ENCODE assay signal across 21 cellular contexts in the genomic region with DNA sequence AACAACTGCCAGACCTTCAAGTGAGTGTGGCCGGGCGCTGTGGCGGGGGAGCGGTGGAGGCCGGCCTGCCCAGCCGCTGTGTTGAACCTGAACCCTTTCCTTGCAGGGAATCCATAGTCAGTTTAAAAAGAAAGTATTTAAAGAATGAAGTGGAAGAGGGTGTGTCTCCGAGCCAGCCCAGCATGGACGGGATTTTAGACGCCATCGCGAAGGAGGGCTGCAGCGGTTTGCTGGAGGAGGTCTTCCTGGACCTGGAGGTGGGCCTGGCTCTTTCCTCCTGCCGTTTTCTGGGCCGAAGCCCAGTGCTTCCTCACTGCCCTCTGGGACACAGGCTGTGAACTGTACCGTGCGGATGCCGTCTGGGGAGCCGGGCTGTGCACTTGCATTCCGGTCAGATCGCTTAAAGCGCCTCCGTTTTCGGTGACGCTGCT. TPM values are rescaled to one million over a fixed set of nuclear protein-coding genes. Genes with fewer than 3 reads are reported as not detected.
DNase-seq lines count a peak whose midpoint lies in the region; ATAC-seq and TF ChIP-seq lines count a peak whose summit lies in the region.
"Had no signal": no experiment of that assay in that cellular context is flagged by ENCODE, and none has a peak within 500 bp of the region (broad histone marks: within the 10 kb centered on the region; RNA-seq: fewer than 3 reads in every experiment).

No MANE protein-coding gene starts in this region.

- no peak overlapping the region for H3K9ac ChIP-seq in endodermal cell (ENCODE audit: extremely low read depth, low read length, poor library complexity, severe bottlenecking)

- no peak for DNase-seq in activated T-cell treated with anti-CD3 and anti-CD28 coated beads, Interleukin-2, amount 50 U/mL, for 72 hours
- no peak for DNase-seq in activated T-cell treated with anti-CD3 and anti-CD28 coated beads, Interleukin-2, amount 50 U/mL, for 48 hours
- peak; percentile 22 for DNase-seq in endodermal cell
- no peak for DNase-seq in glomerular visceral epithelial cell (ENCODE audit: extremely low spot score)
- DNase-seq: ACHN; activated CD8-positive, alpha-beta memory T cell treated with anti-CD3 and anti-CD28 coated beads for 24 hours; C1 segment of cervical spinal cord; cortex of kidney; DMS153; GF-D8; hippocampal formation; NCI-H1105; NCI-H524; SHP77 treated with DMSO at 0.1 percent for 48 hours; substantia nigra had no signal

- no peaks in the 10 kb centered on the region for H3K27me3 Mint-ChIP-seq in activated T-cell treated with anti-CD3 and anti-CD28 coated beads, Interleukin-2, amount 50 U/mL, for 72 hours (ENCODE audit: low read depth)
- H3K27me3 Mint-ChIP-seq in IgD-negative memory B cell = no peaks in the 10 kb centered on the region
- H3K27me3 Mint-ChIP-seq in endodermal cell (ENCODE audit: insufficient read depth) = no peaks in the 10 kb centered on the region
- H3K27me3 Mint-ChIP-seq in stimulated activated memory B cell treated with anti-CD40 and anti-IgM and Interleukin-4, amounts not matched to agents 10 μg/mL and 1 μg/mL and 100 μg/mL, for 72 hours = no peaks in the 10 kb centered on the region

- H3K9me3 ChIP-seq in endodermal cell (ENCODE audit: control insufficient read depth, low read length) = no peaks in the 10 kb centered on the region
- H3K9me3 ChIP-seq: HAP-1 had no signal

- H3K27ac ChIP-seq in endodermal cell (ENCODE audit: low read depth, low read length) = no peak overlapping the region

- H3K36me3 ChIP-seq in endodermal cell (ENCODE audit: control insufficient read depth, insufficient read depth, low read length) = peaks cover 24% of the 10 kb centered on the region

- ATAC-seq in activated T-cell treated with anti-CD3 and anti-CD28 coated beads, Interleukin-2, amount 50 U/mL, for 72 hours (replicated peaks in 1 of 2) = no peak
- no peak for ATAC-seq in stimulated activated memory B cell treated with anti-CD40 and anti-IgM and Interleukin-4, amounts not matched to agents 10 μg/mL and 1 μg/mL and 100 μg/mL, for 72 hours
- ATAC-seq in GM19395 (IDR thresholded peaks at IDR 0.05; ENCODE audit: unreplicated experiment) = no peak
- ATAC-seq in GM21529 (IDR thresholded peaks at IDR 0.05; ENCODE audit: unreplicated experiment) = no peak

- H3K9me3 Mint-ChIP-seq in activated T-cell treated with anti-CD3 and anti-CD28 coated beads, Interleukin-2, amount 50 U/mL, for 72 hours = no peaks in the 10 kb centered on the region
- H3K9me3 Mint-ChIP-seq in IgD-negative memory B cell (peaks cover 0 to 2% (median 0%) of the 10 kb centered on the region in 3 donors), endodermal cell (no peaks in the 10 kb centered on the region)
- peaks cover 5% of the 10 kb centered on the region for H3K9me3 Mint-ChIP-seq in stimulated activated memory B cell treated with anti-CD40 and anti-IgM and Interleukin-4, amounts not matched to agents 10 μg/mL and 1 μg/mL and 100 μg/mL, for 72 hours
- H3K9me3 Mint-ChIP-seq: nephron had no signal

- no peaks in the 10 kb centered on the region for H3K4me1 ChIP-seq in endodermal cell (ENCODE audit: control insufficient read depth, insufficient read depth, low read length)
- H3K4me1 ChIP-seq: HAP-1 had no signal

- no peak overlapping the region for H3K4me3 ChIP-seq in endodermal cell (ENCODE audit: low read length)
- H3K4me3 ChIP-seq: HAP-1 had no signal

- peak overlapping the region; percentile 49 to 51 for H3K4me3 Mint-ChIP-seq in activated T-cell treated with anti-CD3 and anti-CD28 coated beads, Interleukin-2, amount 50 U/mL, for 72 hours
- H3K4me3 Mint-ChIP-seq in IgD-negative memory B cell (no peak overlapping the region), endodermal cell (no peak overlapping the region)
- H3K4me3 Mint-ChIP-seq in stimulated activated memory B cell treated with anti-CD40 and anti-IgM and Interleukin-4, amounts not matched to agents 10 μg/mL and 1 μg/mL and 100 μg/mL, for 72 hours = no peak overlapping the region
- H3K4me3 Mint-ChIP-seq: nephron had no signal

- H3K36me3 Mint-ChIP-seq in activated T-cell treated with anti-CD3 and anti-CD28 coated beads, Interleukin-2, amount 50 U/mL, for 72 hours (ENCODE audit: insufficient read depth in 2 of 2) = peaks cover 24 to 43% of the 10 kb centered on the region in 2 donors
- peaks cover 13% of the 10 kb centered on the region for H3K36me3 Mint-ChIP-seq in IgD-negative memory B cell
- H3K36me3 Mint-ChIP-seq in endodermal cell (ENCODE audit: low read depth) = peaks cover 57% of the 10 kb centered on the region
- peaks cover 94% of the 10 kb centered on the region for H3K36me3 Mint-ChIP-seq in stimulated activated memory B cell treated with anti-CD40 and anti-IgM and Interleukin-4, amounts not matched to agents 10 μg/mL and 1 μg/mL and 100 μg/mL, for 72 hours

- H3K27ac Mint-ChIP-seq in activated T-cell treated with anti-CD3 and anti-CD28 coated beads, Interleukin-2, amount 50 U/mL, for 72 hours = peak overlapping the region; percentile 66
- H3K27ac Mint-ChIP-seq in IgD-negative memory B cell (peak overlapping the region; percentile 75 to 77 (median 75)), endodermal cell (no peak overlapping the region)
- H3K27ac Mint-ChIP-seq in stimulated activated memory B cell treated with anti-CD40 and anti-IgM and Interleukin-4, amounts not matched to agents 10 μg/mL and 1 μg/mL and 100 μg/mL, for 72 hours = peak overlapping the region; percentile 39
- H3K27ac Mint-ChIP-seq: nephron had no signal

- peaks cover 68% of the 10 kb centered on the region for H3K4me1 Mint-ChIP-seq in activated T-cell treated with anti-CD3 and anti-CD28 coated beads, Interleukin-2, amount 50 U/mL, for 72 hours (ENCODE audit: low read depth)
- H3K4me1 Mint-ChIP-seq in IgD-negative memory B cell (peaks cover 8 to 10% (median 9%) of the 10 kb centered on the region in 3 donors), endodermal cell (no peaks in the 10 kb centered on the region)
- peaks cover 65% of the 10 kb centered on the region for H3K4me1 Mint-ChIP-seq in stimulated activated memory B cell treated with anti-CD40 and anti-IgM and Interleukin-4, amounts not matched to agents 10 μg/mL and 1 μg/mL and 100 μg/mL, for 72 hours
- H3K4me1 Mint-ChIP-seq: nephron had no signal

- no peak for TF ChIP-seq CTCF in endodermal cell (conservative IDR thresholded peaks at IDR 0.05)

- H3K27me3 ChIP-seq in endodermal cell (ENCODE audit: control insufficient read depth, insufficient read depth, low read length, poor library complexity, severe bottlenecking) = no peaks in the 10 kb centered on the region

- WGBS in endodermal cell (ENCODE audit: insufficient coverage in 1 of 2, insufficient read length in 1 of 2), 2 experiments = 96% methylated on average over 21 to 24 of the region's 24 CpGs

RNA-seq across cellular contexts. Expression of a gene that starts 19.1 kb away (rescaled TPM):
- 10 to 100 TPM; 60.1 to 78.2 TPM for total RNA-seq in activated T-cell treated with anti-CD3 and anti-CD28 coated beads, Interleukin-2, amount 50 U/mL, for 72 hours
- 25.8 TPM for polyA plus RNA-seq in IgD-negative memory B cell
- 10 to 100 TPM; 38.6 to 53.7 TPM for total RNA-seq in endodermal cell
- 41.4 TPM for polyA plus RNA-seq in endodermal cell (2013, experiment 1 of 2)
- 38.3 TPM for polyA plus RNA-seq in endodermal cell (2013, experiment 2 of 2)

Comparison
In these comparisons a context has a peak if more than half of its experiments do, and no peak if none do; other contexts are left out.
1. H3K4me3 Mint-ChIP-seq: peak in activated T-cell treated with anti-CD3 and anti-CD28 coated beads, Interleukin-2, amount 50 U/mL, for 72 hours (2 of 2); none in IgD-negative memory B cell (0 of 4), endodermal cell (single experiment) and stimulated activated memory B cell treated with anti-CD40 and anti-IgM and Interleukin-4, amounts not matched to agents 10 μg/mL and 1 μg/mL and 100 μg/mL, for 72 hours (single experiment).